9 cellular contexts compared by ENCODE assay signal in genomic region chr7:119175916-119176627, GRCh38.
DNase-seq lines count a peak whose midpoint lies in the region; ATAC-seq, FAIRE-seq and TF ChIP-seq lines count a peak whose summit lies in the region.
"Had no signal": no experiment of that assay in that cellular context is flagged by ENCODE, and none has a peak within 500 bp of the region (broad histone marks: within the 10 kb centered on the region; RNA-seq: fewer than 3 reads in every experiment).

No MANE protein-coding gene starts in this region.

- H3K9me3 ChIP-seq in MG63 (no peaks in the 10 kb centered on the region), mucosa of descending colon (no peaks in the 10 kb centered on the region), ovary (no peaks in the 10 kb centered on the region)

- no peak overlapping the region for H3K4me3 Mint-ChIP-seq in GM23338
- H3K4me3 Mint-ChIP-seq: CD4-positive, CD25-positive, alpha-beta regulatory T cell had no signal

- TF ChIP-seq EP300 in ovary (IDR thresholded peaks at IDR 0.05) = no peak

- H4K20me1 ChIP-seq in GM23338 (replicated peaks; ENCODE audit: insufficient read depth) = no peaks in the 10 kb centered on the region

- H3K4me3 ChIP-seq in GM23338 = no peak overlapping the region
- H3K4me3 ChIP-seq in MG63 = no peak overlapping the region
- no peak overlapping the region for H3K4me3 ChIP-seq in mucosa of descending colon
- H3K4me3 ChIP-seq in ovary = no peak overlapping the region

- H3K27ac ChIP-seq in GM23338 (ENCODE audit: low read depth) (no peak overlapping the region), ovary (no peak overlapping the region)

- peak overlapping the region; percentile 81 for H3K27ac Mint-ChIP-seq in GM23338
- H3K27ac Mint-ChIP-seq: CD4-positive, CD25-positive, alpha-beta regulatory T cell had no signal

- intact Hi-C loops in mucosa of descending colon (cut with DNase I, micrococcal nuclease) = no loop called here
- intact Hi-C loops in ovary (cut with DNase I) = no loop called here

- DNase-seq in activated CD4-positive, alpha-beta T cell treated with anti-CD3 and anti-CD28 coated beads for 48 hours = peak; percentile 40
- DNase-seq in activated CD4-positive, alpha-beta T cell treated with anti-CD3 and anti-CD28 coated beads, Interleukin-2, amount 50 U/mL, for 4 hours = no peak
- DNase-seq in GM23338 (ENCODE audit: low spot score) (peak; percentile 98), MG63 (peak; percentile 41), RCC 7860 (ENCODE audit: low spot score) (peak; percentile 47), dermis microvascular lymphatic vessel endothelial cell (ENCODE audit: low read depth in 2 of 2) (peak; percentile 23 to 54), mucosa of descending colon (peak in 1 of 3 donors; percentile 70), ovary (no peak)

- H3K4me1 Mint-ChIP-seq in GM23338 = peaks cover 27% of the 10 kb centered on the region
- H3K4me1 Mint-ChIP-seq: CD4-positive, CD25-positive, alpha-beta regulatory T cell had no signal

- H3K9me2 ChIP-seq in GM23338 (ENCODE audit: insufficient read depth) = 0 out of 2 replicates have a peak, but pooled peaks cover 4% of the 10 kb centered on the region

- no peak for TF ChIP-seq POLR2A in ovary (IDR thresholded peaks at IDR 0.05)

- peak; percentile 100 for ATAC-seq in GM23338
- no peak for ATAC-seq in mucosa of descending colon

- peak; percentile 90 to 92 for TF ChIP-seq CTCF in GM23338 (conservative IDR thresholded peaks at IDR 0.05; ENCODE audit: low read depth in 2 of 2)
- TF ChIP-seq CTCF in mucosa of descending colon (IDR thresholded peaks at IDR 0.05) = peak; percentile 29
- no peak for TF ChIP-seq CTCF in ovary (IDR thresholded peaks at IDR 0.05)

- H3K9me3 Mint-ChIP-seq in GM23338 = no peaks in the 10 kb centered on the region

- H3K79me2 ChIP-seq in GM23338 (replicated peaks; ENCODE audit: insufficient read depth) = no peaks in the 10 kb centered on the region

- H3K36me3 ChIP-seq in GM23338 (ENCODE audit: insufficient read depth) = no peaks in the 10 kb centered on the region
- no peaks in the 10 kb centered on the region for H3K36me3 ChIP-seq in MG63
- no peaks in the 10 kb centered on the region for H3K36me3 ChIP-seq in mucosa of descending colon (ENCODE audit: low read depth)
- H3K36me3 ChIP-seq in ovary = no peaks in the 10 kb centered on the region

- no peaks in the 10 kb centered on the region for H3F3A ChIP-seq in GM23338 (replicated peaks; ENCODE audit: low read depth)

- WGBS in ovary, 3 donors = 20 to 21% (median 21%) methylated on average over 6 of the region's 6 CpGs

- peak; percentile 30 for FAIRE-seq in RCC 7860 (lab: Jason Lieb, UNC)

- no peaks in the 10 kb centered on the region for H3K27me3 ChIP-seq in GM23338 (ENCODE audit: insufficient read depth)
- H3K27me3 ChIP-seq in MG63 = no peaks in the 10 kb centered on the region
- no peaks in the 10 kb centered on the region for H3K27me3 ChIP-seq in ovary

- peaks cover 16% of the 10 kb centered on the region for H3K4me1 ChIP-seq in GM23338 (ENCODE audit: insufficient read depth)
- H3K4me1 ChIP-seq in mucosa of descending colon (ENCODE audit: low read depth) = no peaks in the 10 kb centered on the region
- no peaks in the 10 kb centered on the region for H3K4me1 ChIP-seq in ovary (ENCODE audit: insufficient read depth)

- no peaks in the 10 kb centered on the region for H3K36me3 Mint-ChIP-seq in GM23338 (ENCODE audit: low read depth)
- H3K36me3 Mint-ChIP-seq: CD4-positive, CD25-positive, alpha-beta regulatory T cell had no signal

- H3K4me2 ChIP-seq in GM23338 = no peak overlapping the region

- no peak overlapping the region for H2AFZ ChIP-seq in GM23338

- H3K27me3 Mint-ChIP-seq in GM23338 (ENCODE audit: insufficient read depth, low read depth, poor library complexity) = peaks cover 4% of the 10 kb centered on the region
- H3K27me3 Mint-ChIP-seq: CD4-positive, CD25-positive, alpha-beta regulatory T cell had no signal

TF ChIP-seq in GM23338, 12 proteins besides CTCF, POLR2A, EP300 and RAD21:
- TF ChIP-seq, protein P1, sequence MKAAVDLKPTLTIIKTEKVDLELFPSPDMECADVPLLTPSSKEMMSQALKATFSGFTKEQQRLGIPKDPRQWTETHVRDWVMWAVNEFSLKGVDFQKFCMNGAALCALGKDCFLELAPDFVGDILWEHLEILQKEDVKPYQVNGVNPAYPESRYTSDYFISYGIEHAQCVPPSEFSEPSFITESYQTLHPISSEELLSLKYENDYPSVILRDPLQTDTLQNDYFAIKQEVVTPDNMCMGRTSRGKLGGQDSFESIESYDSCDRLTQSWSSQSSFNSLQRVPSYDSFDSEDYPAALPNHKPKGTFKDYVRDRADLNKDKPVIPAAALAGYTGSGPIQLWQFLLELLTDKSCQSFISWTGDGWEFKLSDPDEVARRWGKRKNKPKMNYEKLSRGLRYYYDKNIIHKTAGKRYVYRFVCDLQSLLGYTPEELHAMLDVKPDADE (IDR thresholded peaks at IDR 0.05) = no peak
- TF ChIP-seq POLR2AphosphoS5 (IDR thresholded peaks at IDR 0.05; ENCODE audit: low read depth) (no peak), STAT1 (IDR thresholded peaks at IDR 0.05; ENCODE audit: unreplicated experiment) (no peak), NANOG (IDR thresholded peaks at IDR 0.05; ENCODE audit: borderline replicate concordance) (no peak), ZNF462 (CRISPR knock-in tag; IDR thresholded peaks at IDR 0.05) (0 out of 2 replicates have a peak, but pooled peaks have one; percentile 15)

Comparison
In these comparisons a context has a peak if more than half of its experiments do, and no peak if none do; other contexts are left out.
1. DNase-seq: peak in activated CD4-positive, alpha-beta T cell treated with anti-CD3 and anti-CD28 coated beads for 48 hours (single experiment), GM23338 (single experiment), MG63 (single experiment), RCC 7860 (single experiment) and dermis microvascular lymphatic vessel endothelial cell (2 of 2); none in activated CD4-positive, alpha-beta T cell treated with anti-CD3 and anti-CD28 coated beads, Interleukin-2, amount 50 U/mL, for 4 hours (0 of 2) and ovary (0 of 5).
2. CTCF ChIP-seq: peak in GM23338 (2 of 2) and mucosa of descending colon (single experiment); none in ovary (0 of 3).